In the genomic region with DNA sequence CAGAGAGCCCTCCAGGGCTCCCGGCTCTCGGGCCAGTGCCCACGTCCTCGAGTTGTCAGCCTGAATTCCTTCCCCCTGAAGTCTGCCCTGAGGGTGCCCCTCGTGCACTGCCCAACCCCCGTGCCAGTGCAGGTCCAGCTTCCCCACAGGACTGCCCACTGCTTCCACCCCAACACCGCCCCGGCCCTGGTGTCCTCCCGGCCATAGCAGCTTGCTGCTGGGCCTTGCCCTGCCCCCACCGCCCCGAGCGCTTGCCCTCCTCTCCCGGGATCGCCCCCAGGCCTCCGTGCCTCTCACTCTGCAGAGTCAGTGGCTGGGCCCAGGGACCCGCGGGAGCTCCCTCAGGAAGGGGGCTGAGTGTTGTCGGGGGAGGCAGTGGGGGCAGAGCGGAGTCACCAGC, we compare ENCODE assay signal across 25 cellular contexts. TPM values are rescaled to one million over a fixed set of nuclear protein-coding genes. Genes with fewer than 3 reads are reported as not detected.
"Had no signal": no experiment of that assay in that cellular context is flagged by ENCODE, and none has a peak within 500 bp of the region (broad histone marks: within the 10 kb centered on the region; RNA-seq: fewer than 3 reads in every experiment).

No MANE protein-coding gene starts in this region.

- H3K9ac ChIP-seq: KMS-11 had no signal

- FAIRE-seq: HTR-8/SVneo, K562 had no signal

- H3K4me3 Mint-ChIP-seq: IgD-negative memory B cell had no signal

- H3K27ac ChIP-seq: HL-60, KMS-11, RWPE1, SJSA1, SK-N-MC had no signal

- H3K4me3 ChIP-seq: K562, SJSA1, SK-N-MC had no signal

- DNase-seq: Kasumi-1, MM.1S, NCI-H1092 treated with DMSO at 0.1 percent for 48 hours, NCI-H1436, NCI-H187, NCI-H2029, NCI-H2081 treated with DMSO at 0.1 percent for 48 hours, NCI-H2171, NCI-H226, NCI-H446, NCI-H510A, NCI-H524 treated with DMSO at 0.1 percent for 48 hours, NCI-H69, NCI-H774, PC-3, SIG-M5 had no signal

- H3K27me3 ChIP-seq: SJSA1 had no signal

- H3K27ac Mint-ChIP-seq: IgD-negative memory B cell had no signal

- H3K36me3 ChIP-seq: SJSA1 had no signal

- H3K4me1 ChIP-seq: SJSA1 had no signal

- H3K4me2 ChIP-seq: KMS-11 had no signal

- H3K9me3 ChIP-seq: SJSA1 had no signal

- H3K36me3 Mint-ChIP-seq: IgD-negative memory B cell had no signal

- H3K9me3 Mint-ChIP-seq: IgD-negative memory B cell had no signal

RNA-seq across cellular contexts. Expression of gene ARHGEF16, which starts 24.1 kb away (rescaled TPM):
- total RNA-seq: OCI-LY7 had no signal
- polyA plus RNA-seq: IgD-negative memory B cell had no signal
